23 cellular contexts compared by ENCODE assay signal in genomic region chr10:105391670-105392331, GRCh38.
"Had no signal": no experiment of that assay in that cellular context is flagged by ENCODE, and none has a peak within 500 bp of the region (broad histone marks: within the 10 kb centered on the region; RNA-seq: fewer than 3 reads in every experiment).

No MANE protein-coding gene starts in this region.

- DNase-seq: naive thymus-derived CD4-positive, alpha-beta T cell; natural killer cell; nucleus accumbens; pancreas; right lobe of liver; sigmoid colon; small intestine; stimulated activated CD4-positive, alpha-beta T cell treated with anti-CD3 and anti-CD28 coated beads, Interleukin-15, amount 100 ng/mL, for 24 hours; stimulated activated CD4-positive, alpha-beta T cell treated with anti-CD3 and anti-CD28 coated beads, Interleukin-2, amount 100 ng/mL, for 24 hours; stimulated activated CD4-positive, alpha-beta T cell treated with anti-CD3 and anti-CD28 coated beads, Interleukin-2, amount 100 ng/mL, for 48 hours; stimulated activated CD4-positive, alpha-beta T cell treated with anti-CD3 and anti-CD28 coated beads, Interleukin-4, amount 100 ng/mL, for 24 hours; stimulated activated naive B cell treated with anti-CD40 and anti-IgM and Interleukin-4, amounts not matched to agents 10 μg/mL and 1 μg/mL and 100 μg/mL, for 72 hours; stimulated activated naive CD4-positive, alpha-beta T cell treated with Interleukin-2 at 50 U/mL for 16 hours; stomach; testis; tibial artery; transverse colon; upper lobe of right lung had no signal

- H3K36me3 ChIP-seq: neutrophil, pancreas, prostate gland, right lobe of liver, sigmoid colon, stomach, tibial artery, transverse colon, upper lobe of right lung, vagina had no signal

- H3K27me3 ChIP-seq: neutrophil, pancreas, right lobe of liver, sigmoid colon, stomach, testis, tibial artery, transverse colon, upper lobe of right lung, vagina had no signal

- H3K9me3 ChIP-seq: pancreas, prostate gland, right lobe of liver, sigmoid colon, stomach, testis, tibial artery, transverse colon, upper lobe of right lung, vagina had no signal

- H3K4me3 ChIP-seq: pancreas, prostate gland, right lobe of liver, sigmoid colon, stomach, testis, tibial artery, transverse colon, upper lobe of right lung, vagina had no signal

- H3K4me1 ChIP-seq: pancreas, prostate gland, right lobe of liver, sigmoid colon, stomach, testis, tibial artery, transverse colon, upper lobe of right lung, vagina had no signal

- ATAC-seq: naive thymus-derived CD4-positive, alpha-beta T cell; natural killer cell; pancreas; right cardiac atrium; right lobe of liver; stimulated activated effector memory CD8-positive, alpha-beta T cell treated with anti-CD3 and anti-CD28 coated beads, Interleukin-12 subunit alpha, Interleukin-12 subunit beta, amount 100 ng/mL, for 72 hours; stimulated activated naive B cell treated with anti-CD40 and anti-IgM and Interleukin-4, amounts not matched to agents 10 μg/mL and 1 μg/mL and 100 μg/mL, for 72 hours; upper lobe of right lung had no signal

- H3K27ac ChIP-seq: neutrophil, pancreas, prostate gland, right lobe of liver, sigmoid colon, stomach, testis, tibial artery, transverse colon, upper lobe of right lung, vagina had no signal
